8 cellular contexts compared by ENCODE assay signal in genomic region chr18:47756364-47757016, GRCh38.
DNase-seq lines count a peak whose midpoint lies in the region; ATAC-seq and TF ChIP-seq lines count a peak whose summit lies in the region.

No MANE protein-coding gene starts in this region.

- intact Hi-C loops in heart left ventricle (cut with DNase I) = loop anchor here in 3 of 10 donors (5.0 to 10.0 kb wide), 3 partner anchors 412 to 699 kb away; no protein-coding TSS in a partner anchor

- H3K36me3 ChIP-seq in heart left ventricle = no peaks in the 10 kb centered on the region

- TF ChIP-seq POLR2A in heart left ventricle (IDR thresholded peaks at IDR 0.05) = no peak

- peaks cover 0 to 27% (median 0%) of the 10 kb centered on the region in 12 donors for H3K9me3 ChIP-seq in heart left ventricle

- peak; percentile 68 to 88 (median 84) for TF ChIP-seq CTCF in heart left ventricle (IDR thresholded peaks at IDR 0.05)

- H3K4me3 ChIP-seq in heart left ventricle = no peak overlapping the region

- H3K27ac ChIP-seq in heart left ventricle = no peak overlapping the region

- DNase-seq in GM04504 (ENCODE audit: low read depth) (peak; percentile 7), HuH-7.5 (ENCODE audit: low spot score) (peak; percentile 30), RKO (ENCODE audit: low spot score) (peak; percentile 57), heart left ventricle (peak; percentile 28 to 66 (median 45)), retina (peak; percentile 81), 8988T (no peak)
- peak; percentile 60 for DNase-seq in activated naive CD4-positive, alpha-beta T cell treated with Interleukin-2 at 50 U/mL for 16 hours

- peak; percentile 32 to 58 (median 58) for ATAC-seq in heart left ventricle
- ATAC-seq in GM18858 (IDR thresholded peaks at IDR 0.05; ENCODE audit: unreplicated experiment) = no peak

- peaks cover 0 to 26% (median 4%) of the 10 kb centered on the region in 9 donors for H3K27me3 ChIP-seq in heart left ventricle

- 21 to 27% (median 24%) methylated on average over 9 of the region's 9 CpGs for WGBS in heart left ventricle, 4 donors

- no peaks in the 10 kb centered on the region for H3K4me1 ChIP-seq in heart left ventricle
